Comparison of ENCODE assay signal across 23 cellular contexts in the genomic region with DNA sequence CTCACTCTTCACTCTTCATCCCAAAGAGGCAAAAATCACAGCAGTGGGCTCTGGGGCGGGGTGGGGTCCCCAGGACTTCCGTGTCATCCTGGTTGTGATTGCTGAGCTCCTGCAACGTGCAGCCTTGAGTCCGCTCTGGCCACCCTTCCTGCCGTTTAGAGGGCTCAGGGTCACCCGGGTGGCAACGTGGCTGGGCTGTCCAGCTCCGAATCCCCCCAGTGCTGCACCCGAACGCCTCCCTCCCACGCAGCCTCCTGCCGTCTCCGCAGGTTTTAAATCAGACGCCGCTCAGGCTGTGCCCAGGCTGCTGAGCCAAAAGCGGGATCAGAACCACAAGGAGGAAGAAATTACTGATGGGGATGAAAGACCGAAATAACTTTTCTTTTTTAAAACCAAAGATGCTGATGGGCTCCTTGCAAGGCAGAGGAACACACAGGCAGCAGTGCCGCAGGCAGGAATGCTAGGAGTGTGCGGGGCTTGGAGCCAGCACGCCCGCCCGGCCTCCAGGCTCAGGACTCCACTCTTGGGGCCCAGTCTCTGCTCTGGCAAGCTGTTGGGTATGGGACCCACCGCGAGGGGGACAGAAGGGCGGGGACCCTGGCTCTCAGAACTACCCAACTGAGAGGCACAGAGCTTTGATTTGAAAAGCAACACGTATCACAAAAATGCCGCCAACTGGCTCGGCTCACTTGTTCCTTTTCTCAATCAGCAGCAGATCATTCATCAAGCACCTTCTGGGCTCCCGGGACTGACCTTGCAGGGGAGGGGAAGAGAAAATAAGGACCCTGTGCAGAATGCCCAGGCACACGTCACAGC.
A peak's percentile ranks its signal among the peaks of the same experiment; 100 is the strongest.
DNase-seq lines count a peak whose midpoint lies in the region; ATAC-seq and TF ChIP-seq lines count a peak whose summit lies in the region.
"Had no signal": no experiment of that assay in that cellular context is flagged by ENCODE, and none has a peak within 500 bp of the region (broad histone marks: within the 10 kb centered on the region; RNA-seq: fewer than 3 reads in every experiment).

No MANE protein-coding gene starts in this region.

- H3K23ac ChIP-seq in H9 (ENCODE audit: insufficient read length, low read depth, low read length) (no peak overlapping the region), trophoblast cell (ENCODE audit: low read length) (no peak overlapping the region)

- H3K4me3 ChIP-seq in BLaER1 (no peak overlapping the region), lower lobe of right lung (no peak overlapping the region), trophoblast cell (ENCODE audit: low read depth, low read length) (no peak overlapping the region), psoas muscle (no peak overlapping the region), adrenal gland (no peak overlapping the region)
- H3K4me3 ChIP-seq: BLaER1 treated with 17β-estradiol and CSF1 and Interleukin-3, amounts not matched to agents 10 nM and 100 nM; GM12878; GM23248 had no signal

- no peak overlapping the region for H3K14ac ChIP-seq in H9 (ENCODE audit: insufficient read depth, low read length)
- no peak overlapping the region for H3K14ac ChIP-seq in trophoblast cell (ENCODE audit: low read length)

- H3K18ac ChIP-seq in H9 (ENCODE audit: insufficient read length, low read depth, low read length) (no peak overlapping the region), trophoblast cell (ENCODE audit: low read length) (peak overlapping the region; percentile 24)

- H3K4me1 ChIP-seq in BLaER1: peaks cover 13% of the 10 kb centered on the region
- H3K4me1 ChIP-seq in H9 (ENCODE audit: insufficient read depth, low read length): peaks cover 2% of the 10 kb centered on the region; the same call in 1 of the 2 replicates
- peaks cover 12% of the 10 kb centered on the region for H3K4me1 ChIP-seq in lower lobe of right lung
- H3K4me1 ChIP-seq in trophoblast cell (ENCODE audit: control insufficient read depth in 1 of 2, insufficient read depth in 2 of 2, low read length in 2 of 2): peaks cover 13 to 15% of the 10 kb centered on the region in 2 experiments
- no peaks in the 10 kb centered on the region for H3K4me1 ChIP-seq in psoas muscle
- H3K4me1 ChIP-seq in adrenal gland (replicated peaks in 1 of 2): no peaks in the 10 kb centered on the region

- H2BK5ac ChIP-seq in H9 (ENCODE audit: insufficient read length, low read length): no peak overlapping the region
- no peak overlapping the region for H2BK5ac ChIP-seq in trophoblast cell (ENCODE audit: low read depth, low read length, poor library complexity)

- DNase-seq in H9 (peak; percentile 28), lower lobe of right lung (peak; percentile 34), trophoblast cell (no peak), NCI-H1436 (lab: John Stamatoyannopoulos, UW) (no peak), psoas muscle (no peak), adrenal gland (no peak), NAMALWA (ENCODE audit: low spot score) (no peak)
- DNase-seq: 8988T; CD4-positive, CD25-positive, alpha-beta regulatory T cell; COR-L47; DMS 273 treated with DMSO at 0.1 percent for 48 hours; DMS53; DND-41; EL; GM23248; HFFc6 had no signal

- no peak overlapping the region for H4K91ac ChIP-seq in H9 (ENCODE audit: insufficient read length, low read depth, low read length)
- no peak overlapping the region for H4K91ac ChIP-seq in trophoblast cell (ENCODE audit: low read depth, low read length)

- H3K4me2 ChIP-seq in BLaER1: peak overlapping the region; percentile 30; the same call in 1 of the 2 replicates
- no peak overlapping the region for H3K4me2 ChIP-seq in H9 (ENCODE audit: insufficient read depth, insufficient read length, low read length)
- no peak overlapping the region for H3K4me2 ChIP-seq in trophoblast cell (ENCODE audit: low read length)

- no peaks in the 10 kb centered on the region; the same call in 1 of the 2 replicates for H3K79me2 ChIP-seq in H9 (ENCODE audit: insufficient read depth, low read length)
- no peaks in the 10 kb centered on the region for H3K79me2 ChIP-seq in trophoblast cell (ENCODE audit: control insufficient read depth, insufficient read depth, low read length, poor library complexity)

- no peak overlapping the region for H4K5ac ChIP-seq in H9 (ENCODE audit: insufficient read length, low read depth, low read length)

- H3K4me3 Mint-ChIP-seq in H9: no peak overlapping the region
- H3K4me3 Mint-ChIP-seq: CD4-positive, CD25-positive, alpha-beta regulatory T cell; CD8-positive, alpha-beta memory T cell; HFFc6 had no signal

- H3T11ph ChIP-seq in H9 (ENCODE audit: low read length): no peak overlapping the region

- H3K4me1 Mint-ChIP-seq in H9: peaks cover 21 to 41% of the 10 kb centered on the region in 2 experiments
- H3K4me1 Mint-ChIP-seq: CD4-positive, CD25-positive, alpha-beta regulatory T cell; CD8-positive, alpha-beta memory T cell had no signal

- H3K27ac Mint-ChIP-seq in H9: no peak overlapping the region; a peak in 1 of 7 replicates
- H3K27ac Mint-ChIP-seq: CD4-positive, CD25-positive, alpha-beta regulatory T cell; CD8-positive, alpha-beta memory T cell; HFFc6; IgD-negative memory B cell had no signal

- H4K12ac ChIP-seq in trophoblast cell (ENCODE audit: low read depth, low read length): no peak overlapping the region

- H3K27me3 Mint-ChIP-seq in H9 (ENCODE audit: low read depth): no peaks in the 10 kb centered on the region; the same call in 1 of the 2 replicates
- H3K27me3 Mint-ChIP-seq: CD4-positive, CD25-positive, alpha-beta regulatory T cell had no signal

- H3K4ac ChIP-seq in H9 (ENCODE audit: low read depth, low read length): no peak overlapping the region
- no peak overlapping the region for H3K4ac ChIP-seq in trophoblast cell (ENCODE audit: low read depth, low read length)

- H3K27me3 ChIP-seq in BLaER1 (peaks cover 88% of the 10 kb centered on the region), H9 (ENCODE audit: insufficient read depth, low read length) (no peaks in the 10 kb centered on the region), lower lobe of right lung (ENCODE audit: low read depth) (no peaks in the 10 kb centered on the region), trophoblast cell (ENCODE audit: insufficient read depth, low read length) (no peaks in the 10 kb centered on the region), psoas muscle (ENCODE audit: insufficient read depth in 3 of 3, low read length in 2 of 3) (peaks cover 0 to 57% (median 14%) of the 10 kb centered on the region in 3 donors), adrenal gland (no peaks in the 10 kb centered on the region)

- no peak overlapping the region for H2BK20ac ChIP-seq in H9 (ENCODE audit: low read depth, low read length, poor library complexity, severe bottlenecking)

- H3K9me3 ChIP-seq in BLaER1 (no peaks in the 10 kb centered on the region), H9 (ENCODE audit: control insufficient read depth, low read depth, low read length) (no peaks in the 10 kb centered on the region), lower lobe of right lung (no peaks in the 10 kb centered on the region), trophoblast cell (ENCODE audit: insufficient read depth, low read depth, low read length) (peaks cover 2% of the 10 kb centered on the region), psoas muscle (no peaks in the 10 kb centered on the region), adrenal gland (replicated peaks in 1 of 3) (no peaks in the 10 kb centered on the region)
- H3K9me3 ChIP-seq: BLaER1 treated with 17β-estradiol and CSF1 and Interleukin-3, amounts not matched to agents 10 nM and 100 nM had no signal

- intact Hi-C loops in lower lobe of right lung (cut with DNase I): no loop called here
- intact Hi-C loops in psoas muscle (cut with DNase I): no loop called here
- intact Hi-C loops in adrenal gland (cut with DNase I): no loop called here

- H3K27ac ChIP-seq in BLaER1: no peak overlapping the region
- no peak overlapping the region for H3K27ac ChIP-seq in H9 (ENCODE audit: insufficient read length, low read depth, low read length)
- H3K27ac ChIP-seq in lower lobe of right lung: no peak overlapping the region
- H3K27ac ChIP-seq in trophoblast cell (ENCODE audit: low read depth, low read length): no peak overlapping the region
- H3K27ac ChIP-seq in psoas muscle: no peak overlapping the region
- H3K27ac ChIP-seq in adrenal gland: no peak overlapping the region
- H3K27ac ChIP-seq: BLaER1 treated with 17β-estradiol and CSF1 and Interleukin-3, amounts not matched to agents 10 nM and 100 nM; GM23248 had no signal

- H4K8ac ChIP-seq in H9 (replicated peaks; ENCODE audit: insufficient read length, low read depth, low read length) (no peak overlapping the region), trophoblast cell (ENCODE audit: low read depth, low read length) (no peak overlapping the region)

- H3K9ac ChIP-seq in BLaER1: no peak overlapping the region
- H3K9ac ChIP-seq in H9 (ENCODE audit: extremely low read depth, insufficient read length, low read length): no peak overlapping the region
- no peak overlapping the region for H3K9ac ChIP-seq in trophoblast cell (ENCODE audit: low read length)
- H3K9ac ChIP-seq: BLaER1 treated with 17β-estradiol and CSF1 and Interleukin-3, amounts not matched to agents 10 nM and 100 nM; GM23248 had no signal

- no peak overlapping the region for H3K56ac ChIP-seq in H9 (ENCODE audit: insufficient read length, low read depth, low read length)

- TF ChIP-seq POLR2A in adrenal gland (IDR thresholded peaks at IDR 0.05): no peak

- H3K9me3 Mint-ChIP-seq in H9: no peaks in the 10 kb centered on the region; a peak in 1 of 5 replicates
- H3K9me3 Mint-ChIP-seq: CD4-positive, CD25-positive, alpha-beta regulatory T cell had no signal

- no peak for ATAC-seq in lower lobe of right lung
- ATAC-seq in psoas muscle: no peak
- ATAC-seq: GM12878, HCT116, HepG2 had no signal

- WGBS in H9 (ENCODE audit: extremely low coverage, insufficient read length, low lambda C conversion rate): no CpG with 5 or more reads among the region's 30 CpGs
- no CpG with 5 or more reads among the region's 30 CpGs for WGBS in trophoblast cell (ENCODE audit: extremely low coverage, insufficient coverage, insufficient read length)
- 56 to 65% (median 64%) methylated on average over 30 of the region's 30 CpGs for WGBS in psoas muscle, 3 donors
- 69 to 83% (median 74%) methylated on average over 21 to 30 of the region's 30 CpGs for WGBS in adrenal gland, 4 donors

- no peak overlapping the region for H2AFZ ChIP-seq in H9 (ENCODE audit: low read length)
- no peak overlapping the region for H2AFZ ChIP-seq in trophoblast cell (ENCODE audit: insufficient read depth, low read length, poor library complexity)
- H2AFZ ChIP-seq: GM23248 had no signal

- H3K79me1 ChIP-seq in H9 (ENCODE audit: insufficient read depth, low read depth, low read length, poor library complexity, severe bottlenecking) (no peaks in the 10 kb centered on the region), trophoblast cell (ENCODE audit: low read length) (no peaks in the 10 kb centered on the region)

- TF ChIP-seq CTCF in H9 (conservative IDR thresholded peaks at IDR 0.05) (no peak), lower lobe of right lung (IDR thresholded peaks at IDR 0.05) (no peak), psoas muscle (IDR thresholded peaks at IDR 0.05) (no peak), adrenal gland (IDR thresholded peaks at IDR 0.05) (no peak)

- peaks cover 73% of the 10 kb centered on the region for H4K20me1 ChIP-seq in BLaER1
- H4K20me1 ChIP-seq in H9 (ENCODE audit: control insufficient read depth, insufficient read depth, insufficient read length): no peaks in the 10 kb centered on the region

- no peak overlapping the region for H2BK12ac ChIP-seq in H9 (ENCODE audit: insufficient read length, low read depth, low read length)
- H2BK12ac ChIP-seq in trophoblast cell (ENCODE audit: low read length): no peak overlapping the region

- no peaks in the 10 kb centered on the region for H3K23me2 ChIP-seq in H9 (ENCODE audit: insufficient read length, low read depth, low read length, poor library complexity, severe bottlenecking)

- H2BK120ac ChIP-seq in H9 (ENCODE audit: low read depth, low read length, poor library complexity, severe bottlenecking): no peak overlapping the region
- no peak overlapping the region for H2BK120ac ChIP-seq in trophoblast cell (ENCODE audit: insufficient read depth, low read length, poor library complexity)

- no peak overlapping the region for H2BK15ac ChIP-seq in H9 (ENCODE audit: low read depth, low read length)

- H2AK5ac ChIP-seq in H9 (ENCODE audit: insufficient read length, low read length): no peak overlapping the region
- H2AK5ac ChIP-seq in trophoblast cell (ENCODE audit: low read length): no peak overlapping the region

- H3K36me3 Mint-ChIP-seq in H9 (ENCODE audit: insufficient read depth in 1 of 3, low read depth in 3 of 3): no peaks in the 10 kb centered on the region
- H3K36me3 Mint-ChIP-seq: CD4-positive, CD25-positive, alpha-beta regulatory T cell; CD8-positive, alpha-beta memory T cell had no signal

- H3K36me3 ChIP-seq in BLaER1: no peaks in the 10 kb centered on the region
- no peaks in the 10 kb centered on the region for H3K36me3 ChIP-seq in lower lobe of right lung
- no peaks in the 10 kb centered on the region for H3K36me3 ChIP-seq in trophoblast cell (ENCODE audit: control insufficient read depth in 1 of 2, insufficient read depth in 2 of 2, low read length in 2 of 2)
- no peaks in the 10 kb centered on the region for H3K36me3 ChIP-seq in psoas muscle (ENCODE audit: insufficient read depth in 1 of 2, low read depth in 1 of 2)
- no peaks in the 10 kb centered on the region for H3K36me3 ChIP-seq in adrenal gland (replicated peaks in 1 of 2)
- H3K36me3 ChIP-seq: BLaER1 treated with 17β-estradiol and CSF1 and Interleukin-3, amounts not matched to agents 10 nM and 100 nM had no signal

Comparison
In these comparisons a context has a peak if more than half of its experiments do, and no peak if none do; other contexts are left out.
1. DNase-seq: peak in H9 (single experiment) and lower lobe of right lung (single experiment); none in trophoblast cell (0 of 2), NCI-H1436 (single experiment), psoas muscle (0 of 2), adrenal gland (0 of 7) and NAMALWA (single experiment).